Comparison of ENCODE assay signal across 11 cellular contexts in genomic region chr19:21084343-21084742, GRCh38. TPM values are rescaled to one million over a fixed set of nuclear protein-coding genes. Genes with fewer than 3 reads are reported as not detected.
DNase-seq lines count a peak whose midpoint lies in the region; ATAC-seq, FAIRE-seq and TF ChIP-seq lines count a peak whose summit lies in the region.
"Had no signal": no experiment of that assay in that cellular context is flagged by ENCODE, and none has a peak within 500 bp of the region (broad histone marks: within the 10 kb centered on the region; RNA-seq: fewer than 3 reads in every experiment).

No MANE protein-coding gene starts in this region.

- POLR2A ChIA-PET in PC-9 (lab: Charles Lee; ENCODE audit: unreplicated experiment), result interaction anchor here (0.6 kb wide), 1 partner anchor 19 kb away, joined by 3 read pairs; no protein-coding TSS in a partner anchor

- H4K20me1 ChIP-seq in BLaER1 treated with 17β-estradiol and CSF1 and Interleukin-3, amounts not matched to agents 10 nM and 100 nM, result no peaks in the 10 kb centered on the region
- no peaks in the 10 kb centered on the region for H4K20me1 ChIP-seq in PC-9 (ENCODE audit: insufficient read depth)

- H3K4me1 ChIP-seq in BLaER1 treated with 17β-estradiol and CSF1 and Interleukin-3, amounts not matched to agents 10 nM and 100 nM, result peaks cover 0 to 20% (median 15%) of the 10 kb centered on the region in 10 experiments; a peak in 18 of 20 replicates
- peaks cover 3% of the 10 kb centered on the region for H3K4me1 ChIP-seq in adipocyte (ENCODE audit: control insufficient read depth, insufficient read depth, low read length)
- H3K4me1 ChIP-seq in lower lobe of right lung, result no peaks in the 10 kb centered on the region
- peaks cover 0 to 9% (median 0%) of the 10 kb centered on the region in 9 donors for H3K4me1 ChIP-seq in heart right ventricle
- H3K4me1 ChIP-seq in PC-9 (replicated peaks; ENCODE audit: insufficient read depth), result no peaks in the 10 kb centered on the region; the same call in 1 of the 2 replicates

- no peak for DNase-seq in H54 (ENCODE audit: insufficient read length, low spot score)
- DNase-seq in adipocyte (ENCODE audit: low read depth), result peak; percentile 35
- no peak for DNase-seq in lower lobe of right lung
- DNase-seq in heart right ventricle, result no peak
- DNase-seq in HT-29 (ENCODE audit: low spot score), result no peak
- no peak for DNase-seq in PC-9
- DNase-seq: NCI-H510A, T-helper 17 cell had no signal

- H3K79me2 ChIP-seq in PC-9 (ENCODE audit: low read depth), result peaks cover 6% of the 10 kb centered on the region; the same call in 1 of the 2 replicates

- no TSS peak for BruUV-seq in PC-9 (replicated peaks; lab: Mats Ljungman, UMichigan)

- H3K4me3 ChIP-seq in BLaER1 treated with 17β-estradiol and CSF1 and Interleukin-3, amounts not matched to agents 10 nM and 100 nM, result no peak overlapping the region
- H3K4me3 ChIP-seq in adipocyte (ENCODE audit: low read length), result no peak overlapping the region
- H3K4me3 ChIP-seq in lower lobe of right lung, result no peak overlapping the region
- no peak overlapping the region for H3K4me3 ChIP-seq in heart right ventricle
- H3K4me3 ChIP-seq in PC-9, result no peak overlapping the region

- FAIRE-seq in H54 (lab: Jason Lieb, UNC), result peak; percentile 81
- FAIRE-seq: frontal cortex had no signal

- TF ChIP-seq POLR2A in H54 (IDR thresholded peaks at IDR 0.05; ENCODE audit: low read depth, low read length), result no peak

- peaks cover 0 to under 1% (median 0%) of the 10 kb centered on the region in 11 experiments; a peak in 1 of 22 replicates for H3K9me3 ChIP-seq in BLaER1 treated with 17β-estradiol and CSF1 and Interleukin-3, amounts not matched to agents 10 nM and 100 nM (replicated peaks in 1 of 11)
- no peaks in the 10 kb centered on the region for H3K9me3 ChIP-seq in adipocyte (ENCODE audit: control insufficient read depth, low read length)
- no peaks in the 10 kb centered on the region for H3K9me3 ChIP-seq in lower lobe of right lung
- no peaks in the 10 kb centered on the region for H3K9me3 ChIP-seq in heart right ventricle
- H3K9me3 ChIP-seq in PC-9 (ENCODE audit: insufficient read depth, low read depth), result no peaks in the 10 kb centered on the region

- peak overlapping the region in 6 of 11 experiments; percentile 58 to 69 (median 64); a peak in 5 of 22 replicates for H3K4me2 ChIP-seq in BLaER1 treated with 17β-estradiol and CSF1 and Interleukin-3, amounts not matched to agents 10 nM and 100 nM
- no peak overlapping the region for H3K4me2 ChIP-seq in PC-9

- peak; percentile 48 to 58 for ATAC-seq in lower lobe of right lung
- no peak for ATAC-seq in heart right ventricle
- ATAC-seq in HG03025 (IDR thresholded peaks at IDR 0.05; ENCODE audit: low FRiP score, unreplicated experiment), result no peak
- ATAC-seq: T-helper 17 cell had no signal

- H2AFZ ChIP-seq in PC-9, result no peak overlapping the region

- TF ChIP-seq CTCF in lower lobe of right lung (IDR thresholded peaks at IDR 0.05), result no peak
- TF ChIP-seq CTCF in heart right ventricle (IDR thresholded peaks at IDR 0.05), result no peak
- TF ChIP-seq CTCF in PC-9 (conservative IDR thresholded peaks at IDR 0.05), result no peak

- no peaks in the 10 kb centered on the region for H3K27me3 ChIP-seq in BLaER1 treated with 17β-estradiol and CSF1 and Interleukin-3, amounts not matched to agents 10 nM and 100 nM
- no peaks in the 10 kb centered on the region for H3K27me3 ChIP-seq in adipocyte (replicated peaks; ENCODE audit: control insufficient read depth, insufficient read depth, low read length)
- no peaks in the 10 kb centered on the region for H3K27me3 ChIP-seq in lower lobe of right lung (ENCODE audit: low read depth)
- no peaks in the 10 kb centered on the region for H3K27me3 ChIP-seq in heart right ventricle
- H3K27me3 ChIP-seq in PC-9 (ENCODE audit: insufficient read depth, low read depth), result no peaks in the 10 kb centered on the region

- peak overlapping the region in 2 of 11 experiments; percentile 20 to 53; a peak in 1 of 22 replicates for H3K27ac ChIP-seq in BLaER1 treated with 17β-estradiol and CSF1 and Interleukin-3, amounts not matched to agents 10 nM and 100 nM
- H3K27ac ChIP-seq in lower lobe of right lung (no peak overlapping the region), heart right ventricle (no peak overlapping the region), PC-9 (no peak overlapping the region)

- intact Hi-C loops in lower lobe of right lung (cut with DNase I), result no loop called here
- intact Hi-C loops in heart right ventricle (cut with DNase I), result loop anchor here in 2 of 10 donors (10.0 kb wide), 1 partner anchor 60 kb away; the partner anchor contains the start of gene ZNF431 (in 2 of the 2)
- intact Hi-C loops in PC-9 (cut with micrococcal nuclease; ENCODE audit: unreplicated experiment), result no loop called here

- WGBS in heart right ventricle, 2 donors, result 72 to 77% methylated on average over 1 of the region's 1 CpG

- CTCF ChIA-PET in PC-9 (lab: Charles Lee), result no interaction called here

- H3F3A ChIP-seq in PC-9 (ENCODE audit: insufficient read depth, low read depth), result no peaks in the 10 kb centered on the region

- H3K36me3 ChIP-seq in BLaER1 treated with 17β-estradiol and CSF1 and Interleukin-3, amounts not matched to agents 10 nM and 100 nM, result peaks cover 40 to 74% (median 59%) of the 10 kb centered on the region in 11 experiments
- H3K36me3 ChIP-seq in adipocyte (ENCODE audit: control insufficient read depth, insufficient read depth, low read length, severe bottlenecking) (peaks cover 14% of the 10 kb centered on the region), lower lobe of right lung (no peaks in the 10 kb centered on the region), heart right ventricle (peaks cover 0 to 12% (median 0%) of the 10 kb centered on the region in 9 donors), PC-9 (ENCODE audit: low read depth) (no peaks in the 10 kb centered on the region)

- H3K9me2 ChIP-seq in PC-9 (ENCODE audit: insufficient read depth), result no peaks in the 10 kb centered on the region

- H3K9ac ChIP-seq in BLaER1 treated with 17β-estradiol and CSF1 and Interleukin-3, amounts not matched to agents 10 nM and 100 nM, result no peak overlapping the region
- no peak overlapping the region for H3K9ac ChIP-seq in adipocyte (ENCODE audit: low read length)

RNA-seq across cellular contexts. Expression of gene ZNF714, which starts 2.3 kb away (rescaled TPM):
- total RNA-seq in lower lobe of right lung (7.3 TPM), heart right ventricle (1 to 10 TPM; 2.7 to 6.1 (median 3.6) TPM), PC-9 (2021) (7.5 and 8.0 TPM in 2 replicates)
- 1 to 10 TPM in 1 of 2 donors, under 1 TPM in 1; 0.80 to 2.2 TPM for polyA plus RNA-seq in heart right ventricle
- total RNA-seq in HT-29 (2014; rRNA removed; shearing (Covaris generic)), result 6.0 and 8.9 TPM in 2 replicates

RNA-seq across cellular contexts. Expression of gene ZNF431, which starts 57.5 kb away (rescaled TPM):
- total RNA-seq in lower lobe of right lung, result 30.5 TPM
- total RNA-seq in heart right ventricle, result 10 to 100 TPM; 10.9 to 19.6 (median 15.1) TPM
- 10 to 100 TPM in 1 of 2 donors, 1 to 10 TPM in 1; 4.0 to 14.6 TPM for polyA plus RNA-seq in heart right ventricle
- 4.4 and 5.9 TPM in 2 replicates for total RNA-seq in HT-29 (2014; rRNA removed; shearing (Covaris generic))
- total RNA-seq in PC-9 (2021), result 19.0 and 27.2 TPM in 2 replicates

Comparison
In these comparisons a context has a peak if more than half of its experiments do, and no peak if none do; other contexts are left out.
1. ATAC-seq: peak in lower lobe of right lung (2 of 2); none in heart right ventricle (0 of 8) and HG03025 (single experiment).